30 cellular contexts compared by ENCODE assay signal in the genomic region with DNA sequence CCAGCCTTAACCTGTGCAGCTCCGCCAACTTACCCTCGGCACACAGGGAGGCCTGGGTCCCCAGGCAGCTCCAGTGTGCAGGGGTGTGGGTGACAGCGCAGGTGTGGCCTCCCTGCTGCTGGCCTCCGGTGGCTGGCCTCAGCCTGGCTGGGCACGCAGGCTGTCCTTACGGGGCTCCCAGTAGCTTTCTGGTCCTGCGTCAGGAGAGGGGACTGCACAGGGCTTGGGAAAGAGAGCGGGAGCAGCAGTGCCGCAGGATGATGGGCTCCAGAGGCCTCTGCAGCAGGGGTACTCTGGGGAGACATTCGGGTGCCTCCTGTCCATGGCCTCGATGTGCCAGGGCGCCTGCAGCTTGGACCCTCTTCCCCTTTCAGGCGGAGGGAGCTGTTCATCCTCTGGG. TPM values are rescaled to one million over a fixed set of nuclear protein-coding genes. Genes with fewer than 3 reads are reported as not detected.
"Had no signal": no experiment of that assay in that cellular context is flagged by ENCODE, and none has a peak within 500 bp of the region (broad histone marks: within the 10 kb centered on the region; RNA-seq: fewer than 3 reads in every experiment).

No MANE protein-coding gene starts in this region.

- H3K9ac ChIP-seq: SK-N-SH had no signal

- H3K36me3 ChIP-seq: SJCRH30 had no signal

- H3K27ac ChIP-seq: SJCRH30, VCaP had no signal

- DNase-seq: activated CD4-positive, alpha-beta memory T cell treated with anti-CD3 and anti-CD28 coated beads for 36 hours; activated CD4-positive, alpha-beta T cell treated with anti-CD3 and anti-CD28 coated beads, Interleukin-2, amount 10 ng/mL, durations not matched to agents 7 days and 5 days; activated CD4-positive, CD25-positive, alpha-beta regulatory T cell; activated CD8-positive, alpha-beta memory T cell treated with anti-CD3 and anti-CD28 coated beads for 24 hours; activated gamma-delta T cell treated with Interleukin-2 at 50 U/mL for 16 hours; activated naive CD4-positive, alpha-beta T cell treated with anti-CD3 and anti-CD28 coated beads, Interleukin-2, amount 10 ng/mL, durations not matched to agents 7 days and 5 days; activated naive CD8-positive, alpha-beta T cell treated with anti-CD3 and anti-CD28 coated beads for 36 hours; activated T-cell treated with anti-CD3 and anti-CD28 coated beads, Interleukin-2, amount 50 U/mL, for 48 hours; anterior cingulate cortex; Kasumi-1; NCI-H1105 treated with DMSO at 0.1 percent for 48 hours; NCI-H146; NCI-H187 treated with DMSO at 0.1 percent for 48 hours; NCI-H2081 treated with DMSO at 0.1 percent for 48 hours; NCI-H446 treated with DMSO at 0.1 percent for 48 hours; NCI-H524 treated with DMSO at 0.1 percent for 48 hours; NCI-H774; OCI-M1; RPMI8226; SJCRH30; T-helper 1 cell had no signal

- H3K4me3 Mint-ChIP-seq: activated CD4-positive, alpha-beta memory T cell treated with anti-CD3 and anti-CD28 coated beads for 36 hours; activated CD4-positive, alpha-beta T cell treated with anti-CD3 and anti-CD28 coated beads, Interleukin-2, amount 10 ng/mL, durations not matched to agents 7 days and 5 days; activated naive CD4-positive, alpha-beta T cell treated with anti-CD3 and anti-CD28 coated beads, Interleukin-2, amount 10 ng/mL, durations not matched to agents 7 days and 5 days; activated naive CD8-positive, alpha-beta T cell treated with anti-CD3 and anti-CD28 coated beads for 36 hours had no signal

- H3K27me3 Mint-ChIP-seq: activated CD4-positive, alpha-beta memory T cell treated with anti-CD3 and anti-CD28 coated beads for 36 hours; activated CD4-positive, alpha-beta T cell treated with anti-CD3 and anti-CD28 coated beads, Interleukin-2, amount 10 ng/mL, durations not matched to agents 7 days and 5 days; activated naive CD8-positive, alpha-beta T cell treated with anti-CD3 and anti-CD28 coated beads for 36 hours had no signal

- H3K4me2 ChIP-seq: SK-N-SH had no signal

- H3K4me3 ChIP-seq: K562, SJCRH30 had no signal

- H3K36me3 Mint-ChIP-seq: activated CD4-positive, alpha-beta memory T cell treated with anti-CD3 and anti-CD28 coated beads for 36 hours had no signal

- ATAC-seq: K562, Panc1, Right ventricle myocardium inferior had no signal

- H3K27me3 ChIP-seq: SJCRH30 had no signal

- H3K9me3 Mint-ChIP-seq: activated CD4-positive, alpha-beta memory T cell treated with anti-CD3 and anti-CD28 coated beads for 36 hours; activated CD4-positive, alpha-beta T cell treated with anti-CD3 and anti-CD28 coated beads, Interleukin-2, amount 10 ng/mL, durations not matched to agents 7 days and 5 days; activated naive CD4-positive, alpha-beta T cell treated with anti-CD3 and anti-CD28 coated beads, Interleukin-2, amount 10 ng/mL, durations not matched to agents 7 days and 5 days; activated naive CD8-positive, alpha-beta T cell treated with anti-CD3 and anti-CD28 coated beads for 36 hours; activated T-helper 2 cell treated with anti-CD3 and anti-CD28 coated beads, Interferon-gamma antibody, Interleukin-2, Interleukin-4, amounts not matched to agents 10 μg/mL and 5 μg/mL and 100 μg/mL, durations not matched to agents 14 hours and 24 hours and 36 hours had no signal

- H3K9me3 ChIP-seq: SJCRH30, SK-N-SH had no signal

- H3K27ac Mint-ChIP-seq: activated CD4-positive, alpha-beta memory T cell treated with anti-CD3 and anti-CD28 coated beads for 36 hours; activated CD4-positive, alpha-beta T cell treated with anti-CD3 and anti-CD28 coated beads, Interleukin-2, amount 10 ng/mL, durations not matched to agents 7 days and 5 days; activated naive CD4-positive, alpha-beta T cell treated with anti-CD3 and anti-CD28 coated beads, Interleukin-2, amount 10 ng/mL, durations not matched to agents 7 days and 5 days; activated naive CD8-positive, alpha-beta T cell treated with anti-CD3 and anti-CD28 coated beads for 36 hours; activated T-helper 2 cell treated with anti-CD3 and anti-CD28 coated beads, Interferon-gamma antibody, Interleukin-2, Interleukin-4, amounts not matched to agents 10 μg/mL and 5 μg/mL and 100 μg/mL, durations not matched to agents 14 hours and 24 hours and 36 hours had no signal

RNA-seq across cellular contexts. Expression of a gene that starts 46.7 kb away (rescaled TPM):
- total RNA-seq: activated CD4-positive, alpha-beta memory T cell treated with anti-CD3 and anti-CD28 coated beads for 36 hours; activated CD4-positive, alpha-beta T cell treated with anti-CD3 and anti-CD28 coated beads, Interleukin-2, amount 10 ng/mL, durations not matched to agents 7 days and 5 days; activated naive CD8-positive, alpha-beta T cell treated with anti-CD3 and anti-CD28 coated beads for 36 hours; activated T-helper 2 cell treated with anti-CD3 and anti-CD28 coated beads, Interferon-gamma antibody, Interleukin-2, Interleukin-4, amounts not matched to agents 10 μg/mL and 5 μg/mL and 100 μg/mL, durations not matched to agents 14 hours and 24 hours and 36 hours; cardiac septum; Right ventricle myocardium inferior; T-helper 2 cell treated with Interferon-gamma antibody and Interleukin-4, amounts not matched to agents 100 ng/mL and 5 ng/mL, for 36 hours had no signal
- polyA plus RNA-seq: adipose tissue, SK-N-SH had no signal
